In genomic region chr14:35818346-35819115, GRCh38 we compare ENCODE assay signal across 8 cellular contexts. TPM values are rescaled to one million over a fixed set of nuclear protein-coding genes. Genes with fewer than 3 reads are reported as not detected.
A peak's percentile ranks its signal among the peaks of the same experiment; 100 is the strongest.
DNase-seq lines count a peak whose midpoint lies in the region; ATAC-seq, FAIRE-seq and TF ChIP-seq lines count a peak whose summit lies in the region.

No MANE protein-coding gene starts in this region.

- no peaks in the 10 kb centered on the region for H3K27me3 Mint-ChIP-seq in astrocyte (ENCODE audit: low read depth, unreplicated experiment)

- H3K36me3 ChIP-seq in astrocyte (ENCODE audit: insufficient read depth, low read length) = no peaks in the 10 kb centered on the region

- no peaks in the 10 kb centered on the region for H3K36me3 Mint-ChIP-seq in astrocyte (ENCODE audit: low read depth, unreplicated experiment)

- peak; percentile 56 for TF ChIP-seq CTCF in astrocyte (IDR thresholded peaks at IDR 0.05; ENCODE audit: insufficient read depth, low read depth, low read length)

- H3K79me2 ChIP-seq in astrocyte (ENCODE audit: insufficient read depth, low read length) = no peaks in the 10 kb centered on the region

- no peak overlapping the region for H3K27ac ChIP-seq in astrocyte (ENCODE audit: low read depth, low read length)

- H3K4me3 ChIP-seq in astrocyte (ENCODE audit: insufficient read depth, low read depth, low read length) = no peak overlapping the region

- no peaks in the 10 kb centered on the region for H3K4me1 Mint-ChIP-seq in astrocyte (ENCODE audit: low read depth, unreplicated experiment)

- peaks cover 4% of the 10 kb centered on the region for H3K27me3 ChIP-seq in astrocyte (ENCODE audit: insufficient read depth, low read length)

- no peak overlapping the region for H3K4me3 Mint-ChIP-seq in astrocyte (ENCODE audit: unreplicated experiment)

- H3K27ac Mint-ChIP-seq in astrocyte (ENCODE audit: unreplicated experiment) = no peak overlapping the region

- no peaks in the 10 kb centered on the region for H3K4me1 ChIP-seq in astrocyte (ENCODE audit: insufficient read depth, low read length)

- H3K9me3 ChIP-seq in astrocyte (ENCODE audit: insufficient read depth, low read depth, low read length) = no peaks in the 10 kb centered on the region

- in situ Hi-C loops in ACHN (cut with HindIII; ENCODE audit: low pct_ligation_motif_present, low pct_unique_long_range_greater_than_20kb, low sequenced_read_pairs) = no loop called here

- H4K20me1 ChIP-seq in astrocyte (ENCODE audit: insufficient read depth, low read length) = no peaks in the 10 kb centered on the region

- DNase-seq in ACHN = peak; percentile 55
- peak; percentile 75 for DNase-seq in NCI-H2029 treated with DMSO at 0.1 percent for 48 hours (lab: John Stamatoyannopoulos, UW)
- DNase-seq in astrocyte (ENCODE audit: low read depth) = peak; percentile 14
- peak; percentile 60 for DNase-seq in hepatic stellate cell (ENCODE audit: low spot score)
- DNase-seq in superior temporal gyrus (ENCODE audit: extremely low spot score) = peak; percentile 84

- no peaks in the 10 kb centered on the region for H3K9me3 Mint-ChIP-seq in astrocyte (ENCODE audit: unreplicated experiment)

- H2AFZ ChIP-seq in astrocyte (ENCODE audit: low read depth, low read length) = no peak overlapping the region

- no peak overlapping the region for H3K4me2 ChIP-seq in astrocyte (ENCODE audit: low read length)

- FAIRE-seq in G401.6 (lab: Jason Lieb, UNC) (peak; percentile 91), astrocyte (lab: Jason Lieb, UNC) (no peak)

- no peak overlapping the region for H3K9ac ChIP-seq in astrocyte (ENCODE audit: low read length)

- ATAC-seq in HG03280 (IDR thresholded peaks at IDR 0.05; ENCODE audit: unreplicated experiment) (no peak), GM21717 (IDR thresholded peaks at IDR 0.05; ENCODE audit: unreplicated experiment) (no peak)

RNA-seq across cellular contexts. Expression of gene BRMS1L, which starts 7.6 kb away (rescaled TPM):
- 9.6 and 12.0 TPM in 2 replicates for total RNA-seq in astrocyte

RNA-seq across cellular contexts. Expression of gene RALGAPA1, which starts 9.4 kb away (rescaled TPM):
- 24.8 TPM in 2 replicates for total RNA-seq in astrocyte

Comparison
In these comparisons a context has a peak if more than half of its experiments do, and no peak if none do; other contexts are left out.
1. DNase-seq: peak in every context shown above with its lines; median percentile 84 in superior temporal gyrus; 75 in NCI-H2029 treated with DMSO at 0.1 percent for 48 hours; 60 in hepatic stellate cell; 55 in ACHN; 14 in astrocyte.